ENCODE assay signal across 12 cellular contexts in the genomic region with DNA sequence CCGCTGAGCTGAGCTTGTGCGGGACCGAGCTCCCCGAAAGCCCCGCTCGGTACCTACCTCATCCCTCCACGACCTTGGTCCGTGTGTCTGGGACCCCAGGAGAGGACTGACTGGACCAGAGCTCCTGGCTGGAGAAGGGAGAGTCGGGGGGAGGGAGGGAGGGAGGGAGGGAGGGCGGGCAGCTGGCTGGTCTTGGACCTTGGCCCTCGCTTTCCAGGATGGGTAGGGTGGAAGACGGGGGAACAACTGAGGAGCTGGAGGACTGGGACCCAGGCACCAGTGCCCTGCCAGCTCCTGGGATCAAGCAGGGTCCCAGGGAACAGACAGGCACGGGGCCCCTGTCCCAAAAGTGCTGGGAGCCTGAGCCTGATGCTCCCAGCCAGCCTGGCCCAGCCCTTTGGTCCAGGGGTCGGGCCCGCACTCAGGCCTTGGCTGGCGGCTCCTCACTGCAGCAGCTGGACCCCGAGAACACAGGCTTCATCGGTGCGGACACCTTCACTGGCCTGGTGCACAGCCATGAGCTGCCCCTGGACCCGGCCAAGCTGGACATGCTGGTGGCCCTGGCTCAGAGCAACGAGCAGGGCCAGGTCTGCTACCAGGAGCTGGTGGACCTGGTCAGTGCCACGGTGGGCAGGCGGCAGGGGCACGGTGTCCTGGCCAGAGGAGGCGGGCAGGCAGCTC. TPM values are rescaled to one million over a fixed set of nuclear protein-coding genes. Genes with fewer than 3 reads are reported as not detected.
DNase-seq lines count a peak whose midpoint lies in the region; ATAC-seq, FAIRE-seq and TF ChIP-seq lines count a peak whose summit lies in the region.
"Had no signal": no experiment of that assay in that cellular context is flagged by ENCODE, and none has a peak within 500 bp of the region (broad histone marks: within the 10 kb centered on the region; RNA-seq: fewer than 3 reads in every experiment).

No MANE protein-coding gene starts in this region.

- H3K4me1 ChIP-seq in GM23248 (ENCODE audit: insufficient read depth) (no peaks in the 10 kb centered on the region), astrocyte (ENCODE audit: insufficient read depth, low read length) (peaks cover 13% of the 10 kb centered on the region), gastroesophageal sphincter (peaks cover 0 to 42% (median 23%) of the 10 kb centered on the region in 3 donors), PC-9 (replicated peaks; ENCODE audit: insufficient read depth) (peaks cover 2% of the 10 kb centered on the region; the same call in 1 of the 2 replicates)

- no peak overlapping the region for H3K4me3 Mint-ChIP-seq in astrocyte (ENCODE audit: unreplicated experiment)
- H3K4me3 Mint-ChIP-seq: activated T-cell treated with anti-CD3 and anti-CD28 coated beads, Interleukin-2, amount 50 U/mL, for 24 hours had no signal

- H3F3A ChIP-seq in GM23248 (ENCODE audit: insufficient read depth), result no peaks in the 10 kb centered on the region
- H3F3A ChIP-seq in PC-9 (ENCODE audit: insufficient read depth, low read depth), result peaks cover 15% of the 10 kb centered on the region; the same call in 1 of the 2 replicates

- WGBS in GM23248 (ENCODE audit: low coverage in 1 of 2, low lambda C conversion rate in 2 of 2, missing lambda C conversion rate in 2 of 2), 2 experiments, result 41 to 43% methylated on average over 20 to 23 of the region's 25 CpGs
- 29% methylated on average over 4 of the region's 25 CpGs; no CpG with 5 or more reads in 1 of the 2 donors for WGBS in gastroesophageal sphincter (ENCODE audit: low coverage in 1 of 2), 2 donors

- TF ChIP-seq POLR2A in gastroesophageal sphincter (IDR thresholded peaks at IDR 0.05), result no peak

- POLR2A ChIA-PET in PC-9 (lab: Charles Lee; ENCODE audit: unreplicated experiment), result interaction anchor here (0.6 kb wide), 1 partner anchor 270 kb away, joined by 5 read pairs; no protein-coding TSS in a partner anchor

- no peak for TF ChIP-seq CTCF in astrocyte (IDR thresholded peaks at IDR 0.05; ENCODE audit: insufficient read depth, low read depth, low read length)
- TF ChIP-seq CTCF in gastroesophageal sphincter (IDR thresholded peaks at IDR 0.05), result no peak
- TF ChIP-seq CTCF in retinal pigment epithelial cell (conservative IDR thresholded peaks at IDR 0.05; ENCODE audit: low read depth, low read length), result no peak
- no peak for TF ChIP-seq CTCF in PC-9 (conservative IDR thresholded peaks at IDR 0.05)

- intact Hi-C loops in PC-9 (cut with micrococcal nuclease; ENCODE audit: unreplicated experiment), result no loop called here

- no peak overlapping the region for H3K27ac Mint-ChIP-seq in astrocyte (ENCODE audit: unreplicated experiment)
- H3K27ac Mint-ChIP-seq: activated B cell treated with CpG ODN at 0.5 μM for 24 hours; activated T-cell treated with anti-CD3 and anti-CD28 coated beads, Interleukin-2, amount 50 U/mL, for 24 hours had no signal

- H3K27ac ChIP-seq in GM23248, result no peak overlapping the region
- no peak overlapping the region for H3K27ac ChIP-seq in astrocyte (ENCODE audit: low read depth, low read length)
- peak overlapping the region in 3 of 4 donors; percentile 48 to 69 (median 50) for H3K27ac ChIP-seq in gastroesophageal sphincter
- no peak overlapping the region for H3K27ac ChIP-seq in PC-9
- H3K27ac ChIP-seq: gastrocnemius medialis had no signal

- peaks cover 2% of the 10 kb centered on the region for H3K36me3 Mint-ChIP-seq in astrocyte (ENCODE audit: low read depth, unreplicated experiment)

- no peak for FAIRE-seq in astrocyte (lab: Jason Lieb, UNC)

- peak overlapping the region; percentile 79 for H3K4me2 ChIP-seq in GM23248 (ENCODE audit: unreplicated experiment)
- peak overlapping the region; percentile 82 for H3K4me2 ChIP-seq in astrocyte (ENCODE audit: low read length)
- H3K4me2 ChIP-seq in PC-9, result no peak overlapping the region

- H3K36me3 ChIP-seq in GM23248 (ENCODE audit: low read depth), result no peaks in the 10 kb centered on the region
- H3K36me3 ChIP-seq in astrocyte (ENCODE audit: insufficient read depth, low read length), result no peaks in the 10 kb centered on the region
- peaks cover 0 to 29% of the 10 kb centered on the region in 2 donors for H3K36me3 ChIP-seq in gastroesophageal sphincter
- H3K36me3 ChIP-seq in PC-9 (ENCODE audit: low read depth), result no peaks in the 10 kb centered on the region

- no peak for TF ChIP-seq EP300 in gastroesophageal sphincter (IDR thresholded peaks at IDR 0.05)

- BruUV-seq in PC-9 (replicated peaks; lab: Mats Ljungman, UMichigan), result no TSS peak

- H3K9me3 Mint-ChIP-seq in astrocyte (ENCODE audit: unreplicated experiment), result no peaks in the 10 kb centered on the region
- H3K9me3 Mint-ChIP-seq: activated B cell treated with CpG ODN at 0.5 μM for 24 hours; activated T-cell treated with anti-CD3 and anti-CD28 coated beads, Interleukin-2, amount 50 U/mL, for 24 hours had no signal

- H2AFZ ChIP-seq in GM23248 (no peak overlapping the region), astrocyte (ENCODE audit: low read depth, low read length) (no peak overlapping the region), PC-9 (no peak overlapping the region)

- H3K27me3 Mint-ChIP-seq in astrocyte (ENCODE audit: low read depth, unreplicated experiment), result no peaks in the 10 kb centered on the region

- DNase-seq in GM23248, result no peak
- no peak for DNase-seq in astrocyte (ENCODE audit: low read depth)
- no peak for DNase-seq in retinal pigment epithelial cell (ENCODE audit: low read depth)
- DNase-seq in PC-9, result no peak
- DNase-seq in globus pallidus (ENCODE audit: low spot score), result no peak
- no peak for DNase-seq in T-helper 2 cell
- DNase-seq in activated CD4-positive, alpha-beta T cell treated with anti-CD3 and anti-CD28 coated beads, Interleukin-2, amount 50 U/mL, for 48 hours, result no peak
- DNase-seq: activated B cell treated with CpG ODN at 0.5 μM for 24 hours; activated T-cell treated with anti-CD3 and anti-CD28 coated beads, Interleukin-2, amount 50 U/mL, for 24 hours; gastrocnemius medialis; SHP77 treated with DMSO at 0.1 percent for 48 hours had no signal

- H3K9me3 ChIP-seq in GM23248 (ENCODE audit: low read depth) (no peaks in the 10 kb centered on the region), astrocyte (ENCODE audit: insufficient read depth, low read depth, low read length) (no peaks in the 10 kb centered on the region), gastroesophageal sphincter (no peaks in the 10 kb centered on the region), PC-9 (ENCODE audit: insufficient read depth, low read depth) (no peaks in the 10 kb centered on the region)
- H3K9me3 ChIP-seq: gastrocnemius medialis had no signal

- 0 out of 2 replicates have a peak overlapping the region, but pooled peaks have one; percentile 57 for H3K9ac ChIP-seq in GM23248
- H3K9ac ChIP-seq in astrocyte (ENCODE audit: low read length), result no peak overlapping the region

- H3K27me3 ChIP-seq in GM23248 (replicated peaks; ENCODE audit: insufficient read depth) (no peaks in the 10 kb centered on the region), astrocyte (ENCODE audit: insufficient read depth, low read length) (no peaks in the 10 kb centered on the region), gastroesophageal sphincter (peaks cover 8% of the 10 kb centered on the region), PC-9 (ENCODE audit: insufficient read depth, low read depth) (no peaks in the 10 kb centered on the region)
- H3K27me3 ChIP-seq: gastrocnemius medialis had no signal

- peaks cover 2% of the 10 kb centered on the region for H3K4me1 Mint-ChIP-seq in astrocyte (ENCODE audit: low read depth, unreplicated experiment)

- CTCF ChIA-PET in PC-9 (lab: Charles Lee), result interaction anchor here (0.7 to 1.1 kb wide), 2 partner anchors 15 to 678 kb away, joined by 3 to 4 read pairs; no protein-coding TSS in a partner anchor

- ATAC-seq in gastroesophageal sphincter, result no peak
- ATAC-seq: gastrocnemius medialis had no signal

- in situ Hi-C loops in GM23248 (cut with MboI), result no loop called here

- H3K4me3 ChIP-seq in GM23248, result peak overlapping the region; percentile 68
- peak overlapping the region; percentile 39 for H3K4me3 ChIP-seq in astrocyte (ENCODE audit: insufficient read depth, low read depth, low read length)
- peak overlapping the region in 1 of 2 donors; percentile 49 for H3K4me3 ChIP-seq in gastroesophageal sphincter
- peak overlapping the region; percentile 46 for H3K4me3 ChIP-seq in retinal pigment epithelial cell (ENCODE audit: low read length)
- no peak overlapping the region for H3K4me3 ChIP-seq in PC-9

- no peaks in the 10 kb centered on the region for H3K9me2 ChIP-seq in GM23248 (ENCODE audit: insufficient read depth)
- H3K9me2 ChIP-seq in PC-9 (ENCODE audit: insufficient read depth), result no peaks in the 10 kb centered on the region

- H3K79me2 ChIP-seq in GM23248 (ENCODE audit: insufficient read depth) (peaks cover 4% of the 10 kb centered on the region), astrocyte (ENCODE audit: insufficient read depth, low read length) (peaks cover 13% of the 10 kb centered on the region), PC-9 (ENCODE audit: low read depth) (peaks cover 5% of the 10 kb centered on the region)

- H4K20me1 ChIP-seq in GM23248 (ENCODE audit: insufficient read depth) (no peaks in the 10 kb centered on the region), astrocyte (ENCODE audit: insufficient read depth, low read length) (peaks cover 46% of the 10 kb centered on the region), PC-9 (ENCODE audit: insufficient read depth) (peaks cover 4% of the 10 kb centered on the region)

RNA-seq across cellular contexts. Expression of gene RHBDL1, which starts 0.6 kb away (rescaled TPM):
- 0.89 and 2.1 TPM in 2 replicates for total RNA-seq in GM23248 (2014; rRNA removed; shearing (Covaris generic))
- 0.90 and 1.5 TPM in 2 replicates for polyA plus RNA-seq in GM23248 (2016; fragmentation: Nextera tagmentation; extraction: Ambion mirVana)
- total RNA-seq in astrocyte, result 4.0 and 4.9 TPM in 2 replicates
- total RNA-seq in gastroesophageal sphincter, result 1 to 10 TPM in 3 of 4 donors, not detected in 1; 1.1 to 1.5 (median 1.3) TPM
- total RNA-seq in PC-9 (2021), result 18.1 and 19.9 TPM in 2 replicates

RNA-seq across cellular contexts. Expression of gene STUB1, which starts 4.2 kb away (rescaled TPM):
- 183 and 201 TPM in 2 replicates for total RNA-seq in GM23248 (2014; rRNA removed; shearing (Covaris generic))
- 207 and 216 TPM in 2 replicates for polyA plus RNA-seq in GM23248 (2016; fragmentation: Nextera tagmentation; extraction: Ambion mirVana)
- total RNA-seq in astrocyte (138 and 140 TPM in 2 replicates), gastroesophageal sphincter (100 to 1,000 TPM; 161 to 212 (median 179) TPM), PC-9 (2021) (174 and 211 TPM in 2 replicates)

RNA-seq across cellular contexts. Expression of gene RHOT2, which starts 8.1 kb away (rescaled TPM):
- total RNA-seq in GM23248 (2014; rRNA removed; shearing (Covaris generic)), result 44.9 and 65.9 TPM in 2 replicates
- polyA plus RNA-seq in GM23248 (2016; fragmentation: Nextera tagmentation; extraction: Ambion mirVana), result 65.1 and 70.0 TPM in 2 replicates
- total RNA-seq in astrocyte (87.3 and 93.2 TPM in 2 replicates), gastroesophageal sphincter (10 to 100 TPM; 50.2 to 64.0 (median 55.0) TPM), PC-9 (2021) (143 and 173 TPM in 2 replicates)

RNA-seq across cellular contexts. Expression of gene JMJD8, which starts 8.1 kb away (rescaled TPM):
- 88.8 and 96.3 TPM in 2 replicates for total RNA-seq in GM23248 (2014; rRNA removed; shearing (Covaris generic))
- 87.9 and 91.6 TPM in 2 replicates for polyA plus RNA-seq in GM23248 (2016; fragmentation: Nextera tagmentation; extraction: Ambion mirVana)
- total RNA-seq in astrocyte (24.6 and 26.8 TPM in 2 replicates), gastroesophageal sphincter (100 to 1,000 TPM in 1 of 4 donors, 10 to 100 TPM in 3; 70.2 to 109 (median 90.5) TPM), PC-9 (2021) (57.4 and 61.6 TPM in 2 replicates)

RNA-seq across cellular contexts. Expression of gene WDR24, which starts 14.2 kb away (rescaled TPM):
- 1.3 and 3.4 TPM in 2 replicates for total RNA-seq in GM23248 (2014; rRNA removed; shearing (Covaris generic))
- 13.1 and 13.7 TPM in 2 replicates for polyA plus RNA-seq in GM23248 (2016; fragmentation: Nextera tagmentation; extraction: Ambion mirVana)
- total RNA-seq in astrocyte, result 8.2 and 9.5 TPM in 2 replicates
- 10 to 100 TPM in 1 of 4 donors, 1 to 10 TPM in 3; 8.1 to 16.7 (median 9.6) TPM for total RNA-seq in gastroesophageal sphincter
- 23.9 and 33.6 TPM in 2 replicates for total RNA-seq in PC-9 (2021)

Comparison
In these comparisons a context has a peak if more than half of its experiments do, and no peak if none do; other contexts are left out.
1. H3K27ac ChIP-seq: peak in gastroesophageal sphincter (3 of 4); none in GM23248 (single experiment), astrocyte (single experiment) and PC-9 (single experiment).